ENCODE assay signal across 8 cellular contexts in the genomic region with DNA sequence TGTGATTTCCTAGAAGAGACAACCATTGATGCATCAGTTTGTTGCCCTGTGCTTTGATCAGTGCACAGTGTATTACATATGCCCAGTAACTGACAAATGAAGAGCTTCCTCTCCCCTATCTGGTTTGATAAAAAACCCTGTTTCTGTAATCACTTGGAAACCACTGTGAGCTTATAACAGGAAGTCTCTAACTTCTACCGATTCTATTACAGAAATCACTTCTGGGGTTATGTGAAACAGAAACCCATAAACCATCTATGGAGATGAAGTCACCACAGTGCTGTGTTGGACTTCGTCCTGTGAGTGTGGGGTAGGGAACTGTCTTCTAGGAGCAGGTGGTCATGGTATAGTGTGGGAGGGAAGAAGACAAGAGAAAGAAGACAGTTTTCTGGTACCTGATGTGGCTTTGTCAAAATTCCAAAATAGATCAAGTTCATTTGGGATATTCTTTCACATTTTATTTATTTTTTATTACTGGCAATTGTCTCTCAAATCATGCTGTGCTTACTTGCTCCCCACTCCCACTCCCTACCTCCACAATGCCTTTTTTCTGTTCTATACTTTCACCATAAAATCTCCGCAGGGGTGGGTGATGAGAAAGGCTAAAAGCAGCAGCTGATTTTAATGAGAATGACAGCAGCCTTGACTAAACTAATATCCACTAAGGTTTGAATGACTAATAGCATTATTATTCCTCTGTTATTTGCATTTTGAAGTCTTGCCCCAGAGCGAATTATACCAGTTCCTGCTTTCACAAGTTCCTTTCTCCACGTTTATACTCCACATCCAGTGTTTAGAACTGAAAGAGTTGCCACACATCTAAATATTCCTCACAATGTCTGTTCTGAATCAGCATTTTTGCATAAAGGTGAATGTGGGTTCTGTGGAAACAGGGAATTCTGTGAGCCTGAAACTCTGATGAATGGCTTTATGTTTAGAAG. TPM values are rescaled to one million over a fixed set of nuclear protein-coding genes. Genes with fewer than 3 reads are reported as not detected.
DNase-seq lines count a peak whose midpoint lies in the region; TF ChIP-seq lines count a peak whose summit lies in the region.

No MANE protein-coding gene starts in this region.

- DNase-seq in ELR (ENCODE audit: low read depth), result peak; percentile 94
- DNase-seq in H4 (ENCODE audit: low spot score), result peak; percentile 60
- DNase-seq in HuH-7 (ENCODE audit: low spot score), result peak; percentile 36
- peak; percentile 73 for DNase-seq in fibroblast of mammary gland (ENCODE audit: low read depth)
- no peak for DNase-seq in medulla oblongata (ENCODE audit: extremely low spot score)
- no peak for DNase-seq in NAMALWA (ENCODE audit: low spot score)
- DNase-seq in NCI-H1417 treated with DMSO at 0.1 percent for 48 hours (lab: John Stamatoyannopoulos, UW), result no peak
- no peak for DNase-seq in DMS79 (lab: John Stamatoyannopoulos, UW)

- H3K4me3 ChIP-seq in fibroblast of mammary gland (ENCODE audit: control insufficient read depth, low read depth, low read length), result no peak overlapping the region

- TF ChIP-seq CTCF in fibroblast of mammary gland (conservative IDR thresholded peaks at IDR 0.05; ENCODE audit: control insufficient read depth, insufficient read depth, low read depth, low read length), result no peak

RNA-seq across cellular contexts. Expression of a gene that starts 41.7 kb away (rescaled TPM):
- 51.7 and 56.7 TPM in 2 replicates for total RNA-seq in H4 (2014; rRNA removed; shearing (Covaris generic))

Comparison
In these comparisons a context has a peak if more than half of its experiments do, and no peak if none do; other contexts are left out.
1. DNase-seq: peak in ELR (single experiment), H4 (single experiment), HuH-7 (single experiment) and fibroblast of mammary gland (single experiment); none in medulla oblongata (single experiment), NAMALWA (single experiment), NCI-H1417 treated with DMSO at 0.1 percent for 48 hours (single experiment) and DMS79 (single experiment).